In the genomic region with DNA sequence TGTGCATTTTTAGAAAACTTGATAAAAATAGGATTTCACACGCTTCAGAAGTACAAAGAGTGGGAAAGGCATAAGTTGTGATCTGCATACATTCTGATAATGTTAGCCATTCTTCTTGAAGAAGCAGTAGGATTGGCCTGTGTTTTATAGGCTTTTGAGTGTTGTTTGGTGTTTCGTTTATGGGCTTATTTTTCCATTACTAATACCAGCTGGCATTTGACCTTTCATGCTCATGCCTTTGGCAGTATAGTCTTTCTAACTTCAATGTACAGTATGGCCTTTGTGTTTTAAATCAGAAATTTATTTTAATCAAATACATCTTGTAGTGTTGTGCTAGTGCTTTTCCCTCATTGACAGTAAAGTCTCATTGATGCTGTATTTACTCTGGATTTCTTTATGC, we compare ENCODE assay signal across 16 cellular contexts. TPM values are rescaled to one million over a fixed set of nuclear protein-coding genes. Genes with fewer than 3 reads are reported as not detected.
A peak's percentile ranks its signal among the peaks of the same experiment; 100 is the strongest.
DNase-seq lines count a peak whose midpoint lies in the region; ATAC-seq and TF ChIP-seq lines count a peak whose summit lies in the region.
"Had no signal": no experiment of that assay in that cellular context is flagged by ENCODE, and none has a peak within 500 bp of the region (broad histone marks: within the 10 kb centered on the region; RNA-seq: fewer than 3 reads in every experiment).

No MANE protein-coding gene starts in this region.

- CTCF ChIA-PET in CD4-positive, alpha-beta T cell (lab: Charles Lee): no interaction called here

- H2AK5ac ChIP-seq in mesenchymal stem cell (ENCODE audit: low read length, severe bottlenecking): no peak overlapping the region

- no peak overlapping the region for H3K23ac ChIP-seq in mesenchymal stem cell (ENCODE audit: low read length in 2 of 2)

- no peak overlapping the region for H2AFZ ChIP-seq in mesenchymal stem cell (ENCODE audit: low read depth, low read length)

- H3K27me3 ChIP-seq in adipocyte (replicated peaks; ENCODE audit: control insufficient read depth, insufficient read depth, low read length) (no peaks in the 10 kb centered on the region), mesenchymal stem cell (ENCODE audit: control insufficient read depth in 1 of 2, insufficient read depth in 1 of 2, low read length in 2 of 2) (no peaks in the 10 kb centered on the region), heart left ventricle (no peaks in the 10 kb centered on the region)
- no peaks in the 10 kb centered on the region for H3K27me3 ChIP-seq in CD4-positive, alpha-beta T cell (ENCODE audit: control insufficient read depth, insufficient read depth, low read length)
- H3K27me3 ChIP-seq: BE2C, Peyer's patch had no signal

- TF ChIP-seq POLR2A in heart left ventricle (IDR thresholded peaks at IDR 0.05): no peak

- H3K27me3 Mint-ChIP-seq in HFFc6 (ENCODE audit: insufficient read depth): no peaks in the 10 kb centered on the region
- H3K27me3 Mint-ChIP-seq in CD4-positive, alpha-beta T cell: peaks cover 5% of the 10 kb centered on the region

- POLR2A ChIA-PET in CD4-positive, alpha-beta T cell (lab: Charles Lee): no interaction called here

- H3K4me2 ChIP-seq in mesenchymal stem cell (ENCODE audit: low read length, poor library complexity, severe bottlenecking): no peak overlapping the region

- no peak overlapping the region for H3K4ac ChIP-seq in mesenchymal stem cell (ENCODE audit: low read depth in 1 of 2, low read length in 2 of 2)

- H3K4me1 ChIP-seq in adipocyte (ENCODE audit: control insufficient read depth, insufficient read depth, low read length) (peaks cover 21% of the 10 kb centered on the region), mesenchymal stem cell (ENCODE audit: control insufficient read depth, insufficient read depth, low read depth, low read length) (peaks cover 2% of the 10 kb centered on the region), heart left ventricle (peaks cover 0 to 31% (median 8%) of the 10 kb centered on the region in 12 donors)
- H3K4me1 ChIP-seq: BE2C, Peyer's patch had no signal

- H3K36me3 ChIP-seq in adipocyte (ENCODE audit: control insufficient read depth, insufficient read depth, low read length, severe bottlenecking) (no peaks in the 10 kb centered on the region), mesenchymal stem cell (ENCODE audit: control insufficient read depth in 1 of 2, insufficient read depth in 2 of 2, low read depth in 1 of 2, low read length in 2 of 2) (no peaks in the 10 kb centered on the region), heart left ventricle (no peaks in the 10 kb centered on the region)
- H3K36me3 ChIP-seq: BE2C, Peyer's patch had no signal

- H3K27ac Mint-ChIP-seq in HFFc6: peak overlapping the region; percentile 60
- H3K27ac Mint-ChIP-seq in CD4-positive, alpha-beta T cell: no peak overlapping the region
- H3K27ac Mint-ChIP-seq: CD4-positive, alpha-beta memory T cell had no signal

- no peaks in the 10 kb centered on the region for H3K9me3 Mint-ChIP-seq in HFFc6
- H3K9me3 Mint-ChIP-seq in CD4-positive, alpha-beta T cell: no peaks in the 10 kb centered on the region
- H3K9me3 Mint-ChIP-seq: CD4-positive, alpha-beta memory T cell had no signal

- H3K14ac ChIP-seq in mesenchymal stem cell (ENCODE audit: low read length in 2 of 2): no peak overlapping the region

- peaks cover 71% of the 10 kb centered on the region for H3K4me1 Mint-ChIP-seq in HFFc6 (ENCODE audit: low read depth)
- no peaks in the 10 kb centered on the region for H3K4me1 Mint-ChIP-seq in CD4-positive, alpha-beta T cell (ENCODE audit: low read depth)
- H3K4me1 Mint-ChIP-seq: CD4-positive, alpha-beta memory T cell had no signal

- no peak overlapping the region for H2BK12ac ChIP-seq in mesenchymal stem cell (ENCODE audit: low read length in 2 of 2)

- no peak overlapping the region for H3K27ac ChIP-seq in mesenchymal stem cell (ENCODE audit: low read length, poor library complexity, severe bottlenecking)
- no peak overlapping the region for H3K27ac ChIP-seq in heart left ventricle
- H3K27ac ChIP-seq in CD4-positive, alpha-beta T cell (ENCODE audit: low read depth, low read length): no peak overlapping the region
- H3K27ac ChIP-seq: 22Rv1, Peyer's patch had no signal

- H3K4me3 ChIP-seq in adipocyte (ENCODE audit: low read length) (no peak overlapping the region), mesenchymal stem cell (ENCODE audit: insufficient read depth in 1 of 2, low read depth in 1 of 2, low read length in 2 of 2) (no peak overlapping the region), heart left ventricle (no peak overlapping the region)
- H3K4me3 ChIP-seq: Peyer's patch had no signal

- intact Hi-C loops in heart left ventricle (cut with DNase I): no loop called here
- intact Hi-C loops in CD4-positive, alpha-beta T cell (cut with DNase I, micrococcal nuclease): no loop called here

- ATAC-seq in heart left ventricle (no peak), HG03097 (IDR thresholded peaks at IDR 0.05; ENCODE audit: low FRiP score, unreplicated experiment) (no peak)
- no peak for ATAC-seq in CD4-positive, alpha-beta T cell (ENCODE audit: poor library complexity)
- ATAC-seq: Right ventricle myocardium inferior had no signal

- H3K9me3 ChIP-seq in adipocyte (ENCODE audit: control insufficient read depth, low read length) (no peaks in the 10 kb centered on the region), mesenchymal stem cell (ENCODE audit: control insufficient read depth, low read length) (no peaks in the 10 kb centered on the region), heart left ventricle (no peaks in the 10 kb centered on the region)
- no peaks in the 10 kb centered on the region for H3K9me3 ChIP-seq in CD4-positive, alpha-beta T cell (ENCODE audit: control insufficient read depth, low read length)
- H3K9me3 ChIP-seq: BE2C, Peyer's patch had no signal

- H3K4me3 Mint-ChIP-seq in HFFc6: peak overlapping the region; percentile 9
- H3K4me3 Mint-ChIP-seq in CD4-positive, alpha-beta T cell: no peak overlapping the region
- H3K4me3 Mint-ChIP-seq: CD4-positive, alpha-beta memory T cell had no signal

- H3K79me1 ChIP-seq in mesenchymal stem cell (replicated peaks; ENCODE audit: low read length, poor library complexity, severe bottlenecking): peaks cover 1% of the 10 kb centered on the region

- peak; percentile 15 for DNase-seq in AG09319 (ENCODE audit: extremely low read depth, low read depth)
- peak; percentile 63 for DNase-seq in HFFc6
- DNase-seq in adipocyte (ENCODE audit: low read depth): peak; percentile 21
- peak; percentile 30 for DNase-seq in mesenchymal stem cell
- no peak for DNase-seq in heart left ventricle
- no peak for DNase-seq in stimulated activated CD4-positive, alpha-beta T cell treated with anti-CD3 and anti-CD28 coated beads, Interleukin-1b, Interleukin-23, amount 100 ng/mL, for 48 hours
- DNase-seq in CD4-positive, alpha-beta T cell: no peak
- DNase-seq: BE2C; CD4-positive, alpha-beta memory T cell; DMS53; Kasumi-1; NCI-H1105; Peyer's patch had no signal

- H3K36me3 Mint-ChIP-seq in HFFc6 (ENCODE audit: low read depth): peaks cover 10% of the 10 kb centered on the region; the same call in 1 of the 2 replicates
- no peaks in the 10 kb centered on the region for H3K36me3 Mint-ChIP-seq in CD4-positive, alpha-beta T cell (ENCODE audit: low read depth)
- H3K36me3 Mint-ChIP-seq: CD4-positive, alpha-beta memory T cell had no signal

- no peak overlapping the region for H4K8ac ChIP-seq in mesenchymal stem cell (ENCODE audit: low read length)

- H3K18ac ChIP-seq in mesenchymal stem cell (ENCODE audit: low read depth in 1 of 2, low read length in 2 of 2): no peak overlapping the region

- no peak overlapping the region for H3K9ac ChIP-seq in adipocyte (ENCODE audit: low read length)
- H3K9ac ChIP-seq in mesenchymal stem cell (ENCODE audit: low read length): no peak overlapping the region

- no peak overlapping the region for H2BK5ac ChIP-seq in mesenchymal stem cell (ENCODE audit: low read depth, low read length, poor library complexity, severe bottlenecking)

- H4K91ac ChIP-seq in mesenchymal stem cell (ENCODE audit: low read length): no peak overlapping the region

- WGBS in mesenchymal stem cell: 100% methylated on average over 1 of the region's 2 CpGs
- 54 to 59% (median 58%) methylated on average over 2 of the region's 2 CpGs for WGBS in heart left ventricle, 4 donors

- no peak overlapping the region for H2BK120ac ChIP-seq in mesenchymal stem cell (ENCODE audit: low read depth, low read length)

- no peak for TF ChIP-seq CTCF in AG09319 (IDR thresholded peaks at IDR 0.05; ENCODE audit: low read depth, low read length)
- TF ChIP-seq CTCF in HFFc6 (IDR thresholded peaks at IDR 0.05): no peak
- TF ChIP-seq CTCF in heart left ventricle (IDR thresholded peaks at IDR 0.05): no peak
- no peak for TF ChIP-seq CTCF in CD4-positive, alpha-beta T cell (IDR thresholded peaks at IDR 0.05)

- H2BK15ac ChIP-seq in mesenchymal stem cell (ENCODE audit: low read depth, poor library complexity, severe bottlenecking): no peak overlapping the region

RNA-seq across cellular contexts. Expression of a gene that starts 51.5 kb away (rescaled TPM):
- 10 to 100 TPM; 19.1 to 29.8 (median 25.0) TPM for total RNA-seq in HFFc6 (2021; fragmentation: NEBNext Ultra II Directional; extraction: Animal tissue kit (Norgen Biotek cat#: 25700))
- 16.9 TPM for polyA plus RNA-seq in mesenchymal stem cell (2013, experiment 1 of 2)
- polyA plus RNA-seq in mesenchymal stem cell (2013, experiment 2 of 2): 16.3 TPM
- total RNA-seq in heart left ventricle: 10 to 100 TPM; 10.5 to 48.0 (median 19.1) TPM
- 1 to 10 TPM; 3.7 to 4.8 TPM for polyA plus RNA-seq in heart left ventricle
- total RNA-seq in CD4-positive, alpha-beta T cell: under 1 TPM; 0.08 to 0.14 TPM

Comparison
In these comparisons a context has a peak if more than half of its experiments do, and no peak if none do; other contexts are left out.
1. DNase-seq: peak in AG09319 (single experiment), HFFc6 (single experiment), adipocyte (single experiment) and mesenchymal stem cell (single experiment); none in heart left ventricle (0 of 5), stimulated activated CD4-positive, alpha-beta T cell treated with anti-CD3 and anti-CD28 coated beads, Interleukin-1b, Interleukin-23, amount 100 ng/mL, for 48 hours (single experiment) and CD4-positive, alpha-beta T cell (0 of 10).
2. RNA of a gene that starts 51.5 kb away (total RNA-seq): 19.1 to 29.8 TPM in HFFc6 and 10.5 to 48.0 TPM in heart left ventricle; 0.08 to 0.14 TPM in CD4-positive, alpha-beta T cell; every median in the first group is over 10 times any median in the second.